In the genomic region with DNA sequence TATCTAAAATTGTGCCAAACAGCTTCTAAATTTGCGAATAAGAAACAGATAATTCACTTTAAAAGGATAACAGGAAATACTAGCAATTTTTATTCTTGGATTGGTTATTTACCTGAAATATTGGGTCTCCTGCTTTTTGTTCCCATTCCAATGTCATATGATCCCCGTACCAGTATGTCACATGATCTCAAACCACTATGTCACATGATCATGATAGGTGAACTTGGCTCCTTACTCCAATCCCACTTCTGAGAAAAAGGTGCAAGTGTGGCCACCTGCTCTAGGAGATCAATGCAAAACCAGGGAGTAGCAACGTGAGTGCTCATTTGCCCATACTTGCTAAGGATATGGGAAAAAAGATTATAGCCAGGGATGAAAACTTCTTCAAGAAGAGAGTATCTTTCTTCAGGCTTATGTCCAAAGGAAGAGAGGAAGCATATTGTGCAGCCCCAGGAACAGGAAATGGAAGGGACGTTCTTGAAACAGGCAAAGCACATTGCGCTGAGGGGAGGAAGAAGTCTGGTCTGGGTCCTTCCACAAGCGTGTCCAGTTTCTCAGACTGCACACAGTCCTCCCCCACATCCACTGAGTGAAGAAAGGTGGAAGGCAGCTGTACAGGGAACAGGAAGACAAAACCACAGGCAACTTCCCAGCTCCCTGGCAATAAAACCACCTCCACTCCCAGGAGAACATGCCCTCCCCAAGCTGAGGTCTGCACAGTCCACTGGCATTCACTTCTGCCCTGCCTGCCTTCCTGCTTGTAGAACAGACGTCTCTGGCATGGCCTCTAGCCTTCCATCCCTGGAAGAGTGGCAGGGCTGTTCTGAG, we compare ENCODE assay signal across 1 cellular context.
TF ChIP-seq lines count a peak whose summit lies in the region.

A gene with protein sequence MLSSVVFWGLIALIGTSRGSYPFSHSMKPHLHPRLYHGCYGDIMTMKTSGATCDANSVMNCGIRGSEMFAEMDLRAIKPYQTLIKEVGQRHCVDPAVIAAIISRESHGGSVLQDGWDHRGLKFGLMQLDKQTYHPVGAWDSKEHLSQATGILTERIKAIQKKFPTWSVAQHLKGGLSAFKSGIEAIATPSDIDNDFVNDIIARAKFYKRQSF (minus strand): TSS at position 176 of the 828 bp plus-strand sequence. CDS start 1,406 bp downstream, outside the sequence.

TF ChIP-seq in K562, 482 proteins besides CTCF, POLR2A, EP300 and RAD21 (continues in another document):
- TF ChIP-seq, protein P1, sequence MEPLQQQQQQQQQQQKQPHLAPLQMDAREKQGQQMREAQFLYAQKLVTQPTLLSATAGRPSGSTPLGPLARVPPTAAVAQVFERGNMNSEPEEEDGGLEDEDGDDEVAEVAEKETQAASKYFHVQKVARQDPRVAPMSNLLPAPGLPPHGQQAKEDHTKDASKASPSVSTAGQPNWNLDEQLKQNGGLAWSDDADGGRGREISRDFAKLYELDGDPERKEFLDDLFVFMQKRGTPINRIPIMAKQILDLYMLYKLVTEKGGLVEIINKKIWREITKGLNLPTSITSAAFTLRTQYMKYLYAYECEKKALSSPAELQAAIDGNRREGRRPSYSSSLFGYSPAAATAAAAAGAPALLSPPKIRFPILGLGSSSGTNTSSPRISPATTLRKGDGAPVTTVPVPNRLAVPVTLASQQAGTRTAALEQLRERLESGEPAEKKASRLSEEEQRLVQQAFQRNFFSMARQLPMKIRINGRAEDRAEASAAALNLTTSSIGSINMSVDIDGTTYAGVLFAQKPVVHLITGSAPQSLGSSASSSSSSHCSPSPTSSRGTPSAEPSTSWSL (CRISPR knock-in tag; IDR thresholded peaks at IDR 0.05; ENCODE audit: borderline replicate concordance) = no peak
- TF ChIP-seq ZNF253 (CRISPR knock-in tag; conservative IDR thresholded peaks at IDR 0.05) (no peak), FUS (optimal IDR thresholded peaks at IDR 0.05; ENCODE audit: low read depth, low read length) (no peak), PHB2 (IDR thresholded peaks at IDR 0.05; ENCODE audit: low read depth) (no peak), ZNF224 (CRISPR knock-in tag; IDR thresholded peaks at IDR 0.05) (no peak), NR1H2 (CRISPR knock-in tag; IDR thresholded peaks at IDR 0.05) (no peak), PTRF (tag; IDR thresholded peaks at IDR 0.05) (no peak), MAFK (IDR thresholded peaks at IDR 0.05; ENCODE audit: low read length) (no peak), ZNF316 (IDR thresholded peaks at IDR 0.05) (no peak), MAZ (CRISPR knock-in tag; conservative IDR thresholded peaks at IDR 0.05 in 1 of 2, IDR thresholded peaks at IDR 0.05 in 1 of 2) (no peak), RBM39 (optimal IDR thresholded peaks at IDR 0.05; ENCODE audit: low read depth, low read length) (no peak), NFIX (CRISPR knock-in tag; IDR thresholded peaks at IDR 0.05; ENCODE audit: low read depth) (no peak), ZBTB8A (IDR thresholded peaks at IDR 0.05; ENCODE audit: partially characterized antibody) (no peak), ZNF79 (CRISPR knock-in tag; IDR thresholded peaks at IDR 0.05; ENCODE audit: low read depth) (no peak)
- TF ChIP-seq, protein P2, sequence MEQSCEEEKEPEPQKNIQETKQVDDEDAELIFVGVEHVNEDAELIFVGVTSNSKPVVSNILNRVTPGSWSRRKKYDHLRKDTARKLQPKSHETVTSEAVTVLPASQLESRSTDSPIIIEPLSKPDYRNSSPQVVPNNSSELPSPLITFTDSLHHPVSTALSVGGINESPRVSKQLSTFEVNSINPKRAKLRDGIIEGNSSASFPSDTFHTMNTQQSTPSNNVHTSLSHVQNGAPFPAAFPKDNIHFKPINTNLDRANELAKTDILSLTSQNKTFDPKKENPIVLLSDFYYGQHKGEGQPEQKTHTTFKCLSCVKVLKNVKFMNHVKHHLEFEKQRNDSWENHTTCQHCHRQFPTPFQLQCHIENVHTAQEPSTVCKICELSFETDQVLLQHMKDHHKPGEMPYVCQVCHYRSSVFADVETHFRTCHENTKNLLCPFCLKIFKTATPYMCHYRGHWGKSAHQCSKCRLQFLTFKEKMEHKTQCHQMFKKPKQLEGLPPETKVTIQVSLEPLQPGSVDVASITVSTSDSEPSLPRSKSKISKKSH (CRISPR knock-in tag; IDR thresholded peaks at IDR 0.05) = no peak
- TF ChIP-seq, protein P3, sequence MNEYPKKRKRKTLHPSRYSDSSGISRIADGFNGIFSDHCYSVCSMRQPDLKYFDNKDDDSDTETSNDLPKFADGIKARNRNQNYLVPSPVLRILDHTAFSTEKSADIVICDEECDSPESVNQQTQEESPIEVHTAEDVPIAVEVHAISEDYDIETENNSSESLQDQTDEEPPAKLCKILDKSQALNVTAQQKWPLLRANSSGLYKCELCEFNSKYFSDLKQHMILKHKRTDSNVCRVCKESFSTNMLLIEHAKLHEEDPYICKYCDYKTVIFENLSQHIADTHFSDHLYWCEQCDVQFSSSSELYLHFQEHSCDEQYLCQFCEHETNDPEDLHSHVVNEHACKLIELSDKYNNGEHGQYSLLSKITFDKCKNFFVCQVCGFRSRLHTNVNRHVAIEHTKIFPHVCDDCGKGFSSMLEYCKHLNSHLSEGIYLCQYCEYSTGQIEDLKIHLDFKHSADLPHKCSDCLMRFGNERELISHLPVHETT (CRISPR knock-in tag; conservative IDR thresholded peaks at IDR 0.05 in 1 of 2, IDR thresholded peaks at IDR 0.05 in 1 of 2) = no peak
- TF ChIP-seq, protein P4, sequence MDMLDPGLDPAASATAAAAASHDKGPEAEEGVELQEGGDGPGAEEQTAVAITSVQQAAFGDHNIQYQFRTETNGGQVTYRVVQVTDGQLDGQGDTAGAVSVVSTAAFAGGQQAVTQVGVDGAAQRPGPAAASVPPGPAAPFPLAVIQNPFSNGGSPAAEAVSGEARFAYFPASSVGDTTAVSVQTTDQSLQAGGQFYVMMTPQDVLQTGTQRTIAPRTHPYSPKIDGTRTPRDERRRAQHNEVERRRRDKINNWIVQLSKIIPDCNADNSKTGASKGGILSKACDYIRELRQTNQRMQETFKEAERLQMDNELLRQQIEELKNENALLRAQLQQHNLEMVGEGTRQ (CRISPR knock-in tag; IDR thresholded peaks at IDR 0.05) = peak; percentile 32; the same call in 1 of the 2 replicates
- TF ChIP-seq, protein P5, sequence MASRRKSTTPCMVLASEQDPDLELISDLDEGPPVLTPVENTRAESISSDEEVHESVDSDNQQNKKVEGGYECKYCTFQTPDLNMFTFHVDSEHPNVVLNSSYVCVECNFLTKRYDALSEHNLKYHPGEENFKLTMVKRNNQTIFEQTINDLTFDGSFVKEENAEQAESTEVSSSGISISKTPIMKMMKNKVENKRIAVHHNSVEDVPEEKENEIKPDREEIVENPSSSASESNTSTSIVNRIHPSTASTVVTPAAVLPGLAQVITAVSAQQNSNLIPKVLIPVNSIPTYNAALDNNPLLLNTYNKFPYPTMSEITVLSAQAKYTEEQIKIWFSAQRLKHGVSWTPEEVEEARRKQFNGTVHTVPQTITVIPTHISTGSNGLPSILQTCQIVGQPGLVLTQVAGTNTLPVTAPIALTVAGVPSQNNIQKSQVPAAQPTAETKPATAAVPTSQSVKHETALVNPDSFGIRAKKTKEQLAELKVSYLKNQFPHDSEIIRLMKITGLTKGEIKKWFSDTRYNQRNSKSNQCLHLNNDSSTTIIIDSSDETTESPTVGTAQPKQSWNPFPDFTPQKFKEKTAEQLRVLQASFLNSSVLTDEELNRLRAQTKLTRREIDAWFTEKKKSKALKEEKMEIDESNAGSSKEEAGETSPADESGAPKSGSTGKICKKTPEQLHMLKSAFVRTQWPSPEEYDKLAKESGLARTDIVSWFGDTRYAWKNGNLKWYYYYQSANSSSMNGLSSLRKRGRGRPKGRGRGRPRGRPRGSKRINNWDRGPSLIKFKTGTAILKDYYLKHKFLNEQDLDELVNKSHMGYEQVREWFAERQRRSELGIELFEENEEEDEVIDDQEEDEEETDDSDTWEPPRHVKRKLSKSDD (conservative IDR thresholded peaks at IDR 0.05; ENCODE audit: low read length) = no peak
- TF ChIP-seq, protein P6, sequence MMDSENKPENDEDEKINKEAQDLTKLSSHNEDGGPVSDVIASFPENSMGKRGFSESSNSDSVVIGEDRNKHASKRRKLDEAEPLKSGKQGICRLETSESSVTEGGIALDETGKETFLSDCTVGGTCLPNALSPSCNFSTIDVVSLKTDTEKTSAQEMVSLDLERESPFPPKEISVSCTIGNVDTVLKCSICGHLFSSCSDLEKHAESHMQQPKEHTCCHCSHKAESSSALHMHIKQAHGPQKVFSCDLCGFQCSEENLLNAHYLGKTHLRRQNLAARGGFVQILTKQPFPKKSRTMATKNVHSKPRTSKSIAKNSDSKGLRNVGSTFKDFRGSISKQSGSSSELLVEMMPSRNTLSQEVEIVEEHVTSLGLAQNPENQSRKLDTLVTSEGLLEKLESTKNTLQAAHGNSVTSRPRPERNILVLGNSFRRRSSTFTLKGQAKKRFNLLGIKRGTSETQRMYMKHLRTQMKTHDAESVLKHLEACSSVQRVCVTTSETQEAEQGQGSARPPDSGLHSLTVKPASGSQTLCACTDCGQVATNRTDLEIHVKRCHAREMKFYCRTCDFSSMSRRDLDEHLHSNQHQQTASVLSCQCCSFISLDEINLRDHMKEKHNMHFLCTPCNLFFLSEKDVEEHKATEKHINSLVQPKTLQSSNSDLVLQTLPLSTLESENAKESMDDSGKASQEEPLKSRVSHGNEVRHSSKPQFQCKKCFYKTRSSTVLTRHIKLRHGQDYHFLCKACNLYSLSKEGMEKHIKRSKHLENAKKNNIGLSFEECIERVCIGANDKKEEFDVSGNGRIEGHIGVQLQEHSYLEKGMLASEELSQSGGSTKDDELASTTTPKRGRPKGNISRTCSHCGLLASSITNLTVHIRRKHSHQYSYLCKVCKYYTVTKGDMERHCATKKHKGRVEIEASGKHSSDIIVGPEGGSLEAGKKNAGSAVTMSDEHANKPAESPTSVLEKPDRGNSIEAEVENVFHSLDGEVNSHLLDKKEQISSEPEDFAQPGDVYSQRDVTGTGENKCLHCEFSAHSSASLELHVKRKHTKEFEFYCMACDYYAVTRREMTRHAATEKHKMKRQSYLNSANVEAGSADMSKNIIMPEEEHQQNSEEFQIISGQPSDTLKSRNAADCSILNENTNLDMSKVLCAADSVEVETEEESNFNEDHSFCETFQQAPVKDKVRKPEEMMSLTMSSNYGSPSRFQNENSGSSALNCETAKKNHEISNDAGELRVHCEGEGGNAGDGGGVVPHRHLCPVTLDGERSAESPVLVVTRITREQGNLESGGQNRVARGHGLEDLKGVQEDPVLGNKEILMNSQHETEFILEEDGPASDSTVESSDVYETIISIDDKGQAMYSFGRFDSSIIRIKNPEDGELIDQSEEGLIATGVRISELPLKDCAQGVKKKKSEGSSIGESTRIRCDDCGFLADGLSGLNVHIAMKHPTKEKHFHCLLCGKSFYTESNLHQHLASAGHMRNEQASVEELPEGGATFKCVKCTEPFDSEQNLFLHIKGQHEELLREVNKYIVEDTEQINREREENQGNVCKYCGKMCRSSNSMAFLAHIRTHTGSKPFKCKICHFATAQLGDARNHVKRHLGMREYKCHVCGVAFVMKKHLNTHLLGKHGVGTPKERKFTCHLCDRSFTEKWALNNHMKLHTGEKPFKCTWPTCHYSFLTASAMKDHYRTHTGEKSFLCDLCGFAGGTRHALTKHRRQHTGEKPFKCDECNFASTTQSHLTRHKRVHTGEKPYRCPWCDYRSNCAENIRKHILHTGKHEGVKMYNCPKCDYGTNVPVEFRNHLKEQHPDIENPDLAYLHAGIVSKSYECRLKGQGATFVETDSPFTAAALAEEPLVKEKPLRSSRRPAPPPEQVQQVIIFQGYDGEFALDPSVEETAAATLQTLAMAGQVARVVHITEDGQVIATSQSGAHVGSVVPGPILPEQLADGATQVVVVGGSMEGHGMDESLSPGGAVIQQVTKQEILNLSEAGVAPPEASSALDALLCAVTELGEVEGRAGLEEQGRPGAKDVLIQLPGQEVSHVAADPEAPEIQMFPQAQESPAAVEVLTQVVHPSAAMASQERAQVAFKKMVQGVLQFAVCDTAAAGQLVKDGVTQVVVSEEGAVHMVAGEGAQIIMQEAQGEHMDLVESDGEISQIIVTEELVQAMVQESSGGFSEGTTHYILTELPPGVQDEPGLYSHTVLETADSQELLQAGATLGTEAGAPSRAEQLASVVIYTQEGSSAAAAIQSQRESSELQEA (IDR thresholded peaks at IDR 0.05; ENCODE audit: low read depth) = no peak
- TF ChIP-seq, protein P7, sequence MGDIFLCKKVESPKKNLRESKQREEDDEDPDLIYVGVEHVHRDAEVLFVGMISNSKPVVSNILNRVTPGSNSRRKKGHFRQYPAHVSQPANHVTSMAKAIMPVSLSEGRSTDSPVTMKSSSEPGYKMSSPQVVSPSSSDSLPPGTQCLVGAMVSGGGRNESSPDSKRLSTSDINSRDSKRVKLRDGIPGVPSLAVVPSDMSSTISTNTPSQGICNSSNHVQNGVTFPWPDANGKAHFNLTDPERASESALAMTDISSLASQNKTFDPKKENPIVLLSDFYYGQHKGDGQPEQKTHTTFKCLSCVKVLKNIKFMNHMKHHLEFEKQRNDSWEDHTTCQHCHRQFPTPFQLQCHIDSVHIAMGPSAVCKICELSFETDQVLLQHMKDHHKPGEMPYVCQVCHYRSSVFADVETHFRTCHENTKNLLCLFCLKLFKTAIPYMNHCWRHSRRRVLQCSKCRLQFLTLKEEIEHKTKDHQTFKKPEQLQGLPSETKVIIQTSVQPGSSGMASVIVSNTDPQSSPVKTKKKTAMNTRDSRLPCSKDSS (IDR thresholded peaks at IDR 0.05; ENCODE audit: low read depth, partially characterized antibody) = no peak
- TF ChIP-seq, protein P8, sequence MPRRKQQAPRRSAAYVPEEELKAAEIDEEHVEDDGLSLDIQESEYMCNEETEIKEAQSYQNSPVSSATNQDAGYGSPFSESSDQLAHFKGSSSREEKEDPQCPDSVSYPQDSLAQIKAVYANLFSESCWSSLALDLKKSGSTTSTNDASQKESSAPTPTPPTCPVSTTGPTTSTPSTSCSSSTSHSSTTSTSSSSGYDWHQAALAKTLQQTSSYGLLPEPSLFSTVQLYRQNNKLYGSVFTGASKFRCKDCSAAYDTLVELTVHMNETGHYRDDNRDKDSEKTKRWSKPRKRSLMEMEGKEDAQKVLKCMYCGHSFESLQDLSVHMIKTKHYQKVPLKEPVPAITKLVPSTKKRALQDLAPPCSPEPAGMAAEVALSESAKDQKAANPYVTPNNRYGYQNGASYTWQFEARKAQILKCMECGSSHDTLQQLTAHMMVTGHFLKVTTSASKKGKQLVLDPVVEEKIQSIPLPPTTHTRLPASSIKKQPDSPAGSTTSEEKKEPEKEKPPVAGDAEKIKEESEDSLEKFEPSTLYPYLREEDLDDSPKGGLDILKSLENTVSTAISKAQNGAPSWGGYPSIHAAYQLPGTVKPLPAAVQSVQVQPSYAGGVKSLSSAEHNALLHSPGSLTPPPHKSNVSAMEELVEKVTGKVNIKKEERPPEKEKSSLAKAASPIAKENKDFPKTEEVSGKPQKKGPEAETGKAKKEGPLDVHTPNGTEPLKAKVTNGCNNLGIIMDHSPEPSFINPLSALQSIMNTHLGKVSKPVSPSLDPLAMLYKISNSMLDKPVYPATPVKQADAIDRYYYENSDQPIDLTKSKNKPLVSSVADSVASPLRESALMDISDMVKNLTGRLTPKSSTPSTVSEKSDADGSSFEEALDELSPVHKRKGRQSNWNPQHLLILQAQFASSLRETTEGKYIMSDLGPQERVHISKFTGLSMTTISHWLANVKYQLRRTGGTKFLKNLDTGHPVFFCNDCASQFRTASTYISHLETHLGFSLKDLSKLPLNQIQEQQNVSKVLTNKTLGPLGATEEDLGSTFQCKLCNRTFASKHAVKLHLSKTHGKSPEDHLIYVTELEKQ (CRISPR knock-in tag; IDR thresholded peaks at IDR 0.05) = no peak
- TF ChIP-seq, protein P9, sequence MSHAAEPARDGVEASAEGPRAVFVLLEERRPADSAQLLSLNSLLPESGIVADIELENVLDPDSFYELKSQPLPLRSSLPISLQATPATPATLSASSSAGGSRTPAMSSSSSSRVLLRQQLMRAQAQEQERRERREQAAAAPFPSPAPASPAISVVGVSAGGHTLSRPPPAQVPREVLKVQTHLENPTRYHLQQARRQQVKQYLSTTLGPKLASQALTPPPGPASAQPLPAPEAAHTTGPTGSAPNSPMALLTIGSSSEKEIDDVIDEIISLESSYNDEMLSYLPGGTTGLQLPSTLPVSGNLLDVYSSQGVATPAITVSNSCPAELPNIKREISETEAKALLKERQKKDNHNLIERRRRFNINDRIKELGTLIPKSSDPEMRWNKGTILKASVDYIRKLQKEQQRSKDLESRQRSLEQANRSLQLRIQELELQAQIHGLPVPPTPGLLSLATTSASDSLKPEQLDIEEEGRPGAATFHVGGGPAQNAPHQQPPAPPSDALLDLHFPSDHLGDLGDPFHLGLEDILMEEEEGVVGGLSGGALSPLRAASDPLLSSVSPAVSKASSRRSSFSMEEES (CRISPR knock-in tag; IDR thresholded peaks at IDR 0.05) = peak; percentile 91
